1 cellular context compared by ENCODE assay signal in the genomic region with DNA sequence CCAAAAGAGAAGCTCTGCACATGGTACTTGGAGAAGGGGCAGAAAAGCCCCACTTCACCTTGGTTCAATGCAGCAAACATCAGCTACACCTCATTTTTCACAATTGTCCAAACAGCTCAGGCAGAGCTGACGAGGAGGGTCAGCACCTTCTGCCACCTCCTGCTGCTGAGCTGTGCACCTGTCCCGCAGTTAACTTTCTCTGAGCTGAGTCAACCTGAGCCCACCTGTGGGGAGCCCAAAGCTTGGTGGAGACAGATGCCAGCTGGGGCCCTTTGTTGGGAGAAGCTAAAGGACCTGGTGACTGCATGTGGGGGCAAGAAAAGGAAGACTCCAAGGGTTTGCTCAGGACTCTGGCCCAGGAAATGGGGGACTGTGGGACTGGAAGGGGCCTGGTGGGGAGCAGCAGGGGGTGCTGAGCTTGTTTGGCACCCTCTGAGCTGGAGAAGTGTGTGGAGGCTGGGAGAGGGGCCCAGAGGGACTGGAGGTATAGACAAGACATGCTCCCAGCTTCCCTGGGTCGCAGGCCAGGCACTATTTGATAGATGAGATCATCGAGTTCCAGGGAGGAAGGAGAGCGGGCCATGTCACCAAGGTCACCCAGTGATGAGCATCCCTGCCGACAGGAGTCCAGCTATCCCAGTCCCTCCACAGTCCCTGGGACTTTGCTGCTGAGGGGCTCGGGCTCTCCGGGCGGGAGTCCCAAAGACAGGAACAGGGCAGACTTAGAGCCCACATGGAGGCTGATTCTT.
TF ChIP-seq lines count a peak whose summit lies in the region.

No MANE protein-coding gene starts in this region.

TF ChIP-seq in GM23338, 12 proteins besides CTCF, POLR2A, EP300 and RAD21 (continued from another document):
- no peak for TF ChIP-seq REST (IDR thresholded peaks at IDR 0.05; ENCODE audit: unreplicated experiment)
- TF ChIP-seq, protein P1, sequence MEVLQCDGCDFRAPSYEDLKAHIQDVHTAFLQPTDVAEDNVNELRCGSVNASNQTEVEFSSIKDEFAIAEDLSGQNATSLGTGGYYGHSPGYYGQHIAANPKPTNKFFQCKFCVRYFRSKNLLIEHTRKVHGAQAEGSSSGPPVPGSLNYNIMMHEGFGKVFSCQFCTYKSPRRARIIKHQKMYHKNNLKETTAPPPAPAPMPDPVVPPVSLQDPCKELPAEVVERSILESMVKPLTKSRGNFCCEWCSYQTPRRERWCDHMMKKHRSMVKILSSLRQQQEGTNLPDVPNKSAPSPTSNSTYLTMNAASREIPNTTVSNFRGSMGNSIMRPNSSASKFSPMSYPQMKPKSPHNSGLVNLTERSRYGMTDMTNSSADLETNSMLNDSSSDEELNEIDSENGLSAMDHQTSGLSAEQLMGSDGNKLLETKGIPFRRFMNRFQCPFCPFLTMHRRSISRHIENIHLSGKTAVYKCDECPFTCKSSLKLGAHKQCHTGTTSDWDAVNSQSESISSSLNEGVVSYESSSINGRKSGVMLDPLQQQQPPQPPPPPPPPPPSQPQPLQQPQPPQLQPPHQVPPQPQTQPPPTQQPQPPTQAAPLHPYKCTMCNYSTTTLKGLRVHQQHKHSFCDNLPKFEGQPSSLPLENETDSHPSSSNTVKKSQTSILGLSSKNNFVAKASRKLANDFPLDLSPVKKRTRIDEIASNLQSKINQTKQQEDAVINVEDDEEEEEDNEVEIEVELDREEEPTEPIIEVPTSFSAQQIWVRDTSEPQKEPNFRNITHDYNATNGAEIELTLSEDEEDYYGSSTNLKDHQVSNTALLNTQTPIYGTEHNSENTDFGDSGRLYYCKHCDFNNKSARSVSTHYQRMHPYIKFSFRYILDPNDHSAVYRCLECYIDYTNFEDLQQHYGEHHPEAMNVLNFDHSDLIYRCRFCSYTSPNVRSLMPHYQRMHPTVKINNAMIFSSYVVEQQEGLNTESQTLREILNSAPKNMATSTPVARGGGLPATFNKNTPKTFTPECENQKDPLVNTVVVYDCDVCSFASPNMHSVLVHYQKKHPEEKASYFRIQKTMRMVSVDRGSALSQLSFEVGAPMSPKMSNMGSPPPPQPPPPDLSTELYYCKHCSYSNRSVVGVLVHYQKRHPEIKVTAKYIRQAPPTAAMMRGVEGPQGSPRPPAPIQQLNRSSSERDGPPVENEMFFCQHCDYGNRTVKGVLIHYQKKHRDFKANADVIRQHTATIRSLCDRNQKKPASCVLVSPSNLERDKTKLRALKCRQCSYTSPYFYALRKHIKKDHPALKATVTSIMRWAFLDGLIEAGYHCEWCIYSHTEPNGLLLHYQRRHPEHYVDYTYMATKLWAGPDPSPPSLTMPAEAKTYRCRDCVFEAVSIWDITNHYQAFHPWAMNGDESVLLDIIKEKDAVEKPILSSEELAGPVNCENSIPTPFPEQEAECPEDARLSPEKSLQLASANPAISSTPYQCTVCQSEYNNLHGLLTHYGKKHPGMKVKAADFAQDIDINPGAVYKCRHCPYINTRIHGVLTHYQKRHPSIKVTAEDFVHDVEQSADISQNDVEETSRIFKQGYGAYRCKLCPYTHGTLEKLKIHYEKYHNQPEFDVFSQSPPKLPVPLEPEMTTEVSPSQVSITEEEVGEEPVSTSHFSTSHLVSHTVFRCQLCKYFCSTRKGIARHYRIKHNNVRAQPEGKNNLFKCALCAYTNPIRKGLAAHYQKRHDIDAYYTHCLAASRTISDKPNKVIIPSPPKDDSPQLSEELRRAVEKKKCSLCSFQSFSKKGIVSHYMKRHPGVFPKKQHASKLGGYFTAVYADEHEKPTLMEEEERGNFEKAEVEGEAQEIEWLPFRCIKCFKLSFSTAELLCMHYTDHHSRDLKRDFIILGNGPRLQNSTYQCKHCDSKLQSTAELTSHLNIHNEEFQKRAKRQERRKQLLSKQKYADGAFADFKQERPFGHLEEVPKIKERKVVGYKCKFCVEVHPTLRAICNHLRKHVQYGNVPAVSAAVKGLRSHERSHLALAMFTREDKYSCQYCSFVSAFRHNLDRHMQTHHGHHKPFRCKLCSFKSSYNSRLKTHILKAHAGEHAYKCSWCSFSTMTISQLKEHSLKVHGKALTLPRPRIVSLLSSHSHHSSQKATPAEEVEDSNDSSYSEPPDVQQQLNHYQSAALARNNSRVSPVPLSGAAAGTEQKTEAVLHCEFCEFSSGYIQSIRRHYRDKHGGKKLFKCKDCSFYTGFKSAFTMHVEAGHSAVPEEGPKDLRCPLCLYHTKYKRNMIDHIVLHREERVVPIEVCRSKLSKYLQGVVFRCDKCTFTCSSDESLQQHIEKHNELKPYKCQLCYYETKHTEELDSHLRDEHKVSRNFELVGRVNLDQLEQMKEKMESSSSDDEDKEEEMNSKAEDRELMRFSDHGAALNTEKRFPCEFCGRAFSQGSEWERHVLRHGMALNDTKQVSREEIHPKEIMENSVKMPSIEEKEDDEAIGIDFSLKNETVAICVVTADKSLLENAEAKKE (CRISPR knock-in tag; IDR thresholded peaks at IDR 0.05): no peak
